8 cellular contexts compared by ENCODE assay signal in the genomic region with DNA sequence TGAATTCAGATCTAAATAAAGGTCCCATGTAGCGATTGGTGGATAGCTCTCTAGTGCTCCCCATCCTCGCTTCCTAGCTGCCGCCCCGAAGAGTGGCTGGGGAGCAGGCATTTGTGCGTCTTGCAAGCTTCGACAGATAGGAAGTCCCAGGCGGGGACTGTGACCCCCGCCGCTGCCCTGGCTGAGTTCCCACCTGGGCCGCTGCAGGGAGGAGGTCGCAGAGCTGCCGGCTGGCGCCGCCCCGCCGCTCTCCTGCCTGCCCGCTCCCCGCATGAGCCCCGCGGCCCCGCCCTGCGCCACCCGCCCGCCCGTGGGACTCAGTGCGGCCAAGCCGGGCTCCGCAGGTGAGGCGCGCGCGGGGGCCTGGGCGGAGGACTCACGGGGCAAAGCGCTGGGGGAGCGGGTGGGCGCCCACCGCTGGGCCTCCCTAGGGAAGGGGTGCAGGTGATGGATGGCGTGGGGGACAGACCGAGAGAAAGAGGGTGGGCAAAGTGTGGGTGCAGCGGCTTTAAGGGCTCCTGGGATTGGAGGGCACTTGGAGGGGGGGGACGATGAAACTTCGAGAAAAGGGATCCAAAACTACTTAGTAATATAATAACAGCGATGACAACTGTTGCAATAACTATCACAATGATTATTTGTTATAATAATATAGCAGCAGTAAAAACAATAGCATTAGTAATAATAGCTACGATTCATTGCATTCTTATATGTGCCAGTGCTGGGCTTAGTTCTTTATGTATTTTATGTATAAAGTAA. TPM values are rescaled to one million over a fixed set of nuclear protein-coding genes. Genes with fewer than 3 reads are reported as not detected.
DNase-seq lines count a peak whose midpoint lies in the region; ATAC-seq, FAIRE-seq and TF ChIP-seq lines count a peak whose summit lies in the region.

A gene (plus strand): TSS at position 80 of the 759 bp plus-strand sequence. CDS start 14,547 bp downstream, outside the sequence.

- H4K20me1 ChIP-seq in OCI-LY3 (ENCODE audit: insufficient read depth, low read length) (no peaks in the 10 kb centered on the region), K562 (replicated peaks; ENCODE audit: control insufficient read depth, insufficient read depth, low read length) (no peaks in the 10 kb centered on the region)

- H3K27ac Mint-ChIP-seq in naive B cell = peak within 1 kb of the TSS in 4 of 6 donors; percentile 14 to 69 (median 46)

- H2AFZ ChIP-seq in OCI-LY3 (ENCODE audit: low read depth, low read length) (peak within 1 kb of the TSS; percentile 68), K562 (ENCODE audit: low read depth, low read length) (no peak within 1 kb of the TSS)

- no peaks in the 10 kb centered on the region for H3K79me2 ChIP-seq in OCI-LY3 (ENCODE audit: low read length)
- no peaks in the 10 kb centered on the region for H3K79me2 ChIP-seq in K562 (ENCODE audit: control insufficient read depth, insufficient read depth, low read length)

- no peak for TF ChIP-seq RAD21 in K562 (CRISPR knock-in tag; conservative IDR thresholded peaks at IDR 0.05 in 1 of 2, IDR thresholded peaks at IDR 0.05 in 1 of 2)

- H3K36me3 ChIP-seq in BJ (ENCODE audit: control insufficient read depth, insufficient read depth, low read length) (no peaks in the 10 kb centered on the region), OCI-LY3 (replicated peaks; ENCODE audit: low read depth, low read length) (peaks cover 4% of the 10 kb centered on the region), K562 (ENCODE audit: control insufficient read depth, insufficient read depth, low read length) (no peaks in the 10 kb centered on the region)

- CTCF ChIA-PET in BJ (lab: Yijun Ruan, JAX) (interaction anchor here (1.3 kb wide), 1 partner anchor 47 kb away, joined by 4 read pairs; no protein-coding TSS in a partner anchor), K562 (lab: Yijun Ruan, JAX; ENCODE audit: low intra/inter-chr PET ratio) (no interaction called here)

- no peaks in the 10 kb centered on the region for H3K9me3 ChIP-seq in OCI-LY3 (ENCODE audit: insufficient read depth, low read length)
- no peaks in the 10 kb centered on the region for H3K9me3 ChIP-seq in K562 (replicated peaks; ENCODE audit: control insufficient read depth, insufficient read depth, low read depth, low read length)

- no TSS peak for BruUV-seq in K562 (replicated peaks; lab: Mats Ljungman, UMichigan)

- no peak for TF ChIP-seq CTCF in BJ (IDR thresholded peaks at IDR 0.05; ENCODE audit: insufficient read depth, low read depth, low read length)
- no peak for TF ChIP-seq CTCF in OCI-LY3 (IDR thresholded peaks at IDR 0.05; ENCODE audit: low read depth, low read length)
- no peak for TF ChIP-seq CTCF in K562 (IDR thresholded peaks at IDR 0.05 in 2 of 3, conservative IDR thresholded peaks at IDR 0.05 in 1 of 3; ENCODE audit: insufficient read depth in 2 of 3, low read depth in 1 of 3, low read length in 3 of 3)

- POLR2A ChIA-PET in BJ (lab: Charles Lee) = interaction anchor here (0.6 kb wide), 1 partner anchor 74 kb away, joined by 6 read pairs; no protein-coding TSS in a partner anchor
- POLR2A ChIA-PET in K562 (lab: Yijun Ruan, JAX) = no interaction called here

- no peaks in the 10 kb centered on the region for H3K9me1 ChIP-seq in K562 (ENCODE audit: control insufficient read depth, insufficient read depth, low read length)

- H3K36me3 Mint-ChIP-seq in naive B cell = no peaks in the 10 kb centered on the region

- H3K4me1 Mint-ChIP-seq in naive B cell = peaks cover 22 to 53% (median 31%) of the 10 kb centered on the region in 3 donors

- 20% methylated on average over 26 of the region's 45 CpGs for WGBS in K562 (ENCODE audit: insufficient coverage, low coverage, missing lambda C conversion rate)

- H3K4me3 Mint-ChIP-seq in naive B cell = peak within 1 kb of the TSS; percentile 78 to 95 (median 87)

- no peak for TF ChIP-seq EP300 in K562 (IDR thresholded peaks at IDR 0.05; ENCODE audit: low read length)

- H3K9me3 Mint-ChIP-seq in naive B cell = peaks cover 0 to 2% (median 0%) of the 10 kb centered on the region in 7 donors

- in situ Hi-C loops in K562 (cut with MboI) = no loop called here

- H3K4me2 ChIP-seq in OCI-LY3 (ENCODE audit: low read length) (peak within 1 kb of the TSS; percentile 95), K562 (ENCODE audit: insufficient read depth, low read length) (no peak within 1 kb of the TSS)

- intact Hi-C loops in K562 (cut with micrococcal nuclease) = no loop called here

- H3K4me1 ChIP-seq in OCI-LY3 (ENCODE audit: low read length) (peaks cover 28% of the 10 kb centered on the region), K562 (replicated peaks in 1 of 2; ENCODE audit: control insufficient read depth in 2 of 2, insufficient read depth in 2 of 2, low read length in 2 of 2) (peaks cover 0 to 8% of the 10 kb centered on the region in 2 experiments; a peak in 3 of 5 replicates)

- no peak within 1 kb of the TSS for H3K27ac ChIP-seq in OCI-LY3 (ENCODE audit: low read length)
- no peak within 1 kb of the TSS for H3K27ac ChIP-seq in K562 (ENCODE audit: extremely low read depth, low read depth, low read length)

- H3K9ac ChIP-seq in OCI-LY3 (ENCODE audit: low read length) = peak within 1 kb of the TSS; percentile 42
- H3K9ac ChIP-seq in K562 (ENCODE audit: insufficient read depth in 1 of 2, low read depth in 2 of 2, low read length in 2 of 2) = no peak within 1 kb of the TSS

- no peak for FAIRE-seq in K562 (lab: Jason Lieb, UNC)

- TF ChIP-seq POLR2A in K562 (conservative IDR thresholded peaks at IDR 0.05) = no peak

- peak; percentile 71 for ATAC-seq in K562
- peak; percentile 91 to 92 for ATAC-seq in naive B cell (ENCODE audit: low read depth in 2 of 2)
- ATAC-seq in GM21515 (IDR thresholded peaks at IDR 0.05; ENCODE audit: unreplicated experiment) = no peak
- ATAC-seq in GM18870 (IDR thresholded peaks at IDR 0.05; ENCODE audit: unreplicated experiment) = no peak
- ATAC-seq in GM21576 (IDR thresholded peaks at IDR 0.05; ENCODE audit: unreplicated experiment) = no peak

- H3K4me3 ChIP-seq in BJ (ENCODE audit: low read depth, low read length) = peak within 1 kb of the TSS; percentile 11; the same call in 1 of the 2 replicates
- peak within 1 kb of the TSS; percentile 76 for H3K4me3 ChIP-seq in OCI-LY3 (ENCODE audit: low read length)
- H3K4me3 ChIP-seq in K562 = no peak within 1 kb of the TSS

- no peak for DNase-seq in BJ (ENCODE audit: low read depth)
- DNase-seq in K562 (ENCODE audit: extremely low read depth in 1 of 4, low spot score in 3 of 4) = peak in 1 of 4 experiments; percentile 24
- peak; percentile 47 for DNase-seq in naive B cell
- no peak for DNase-seq in superior temporal gyrus (ENCODE audit: extremely low spot score)

- H3K27me3 Mint-ChIP-seq in naive B cell = no peaks in the 10 kb centered on the region

- H3K27me3 ChIP-seq in BJ (ENCODE audit: control insufficient read depth, insufficient read depth, low read length) = peaks cover 4% of the 10 kb centered on the region
- H3K27me3 ChIP-seq in OCI-LY3 (ENCODE audit: low read depth, low read length) = no peaks in the 10 kb centered on the region; the same call in 1 of the 2 replicates
- peaks cover 3 to 10% of the 10 kb centered on the region in 2 experiments; a peak in 4 of 5 replicates for H3K27me3 ChIP-seq in K562 (ENCODE audit: control insufficient read depth in 2 of 2, insufficient read depth in 2 of 2, low read length in 2 of 2)

TF ChIP-seq in K562, 482 proteins besides CTCF, POLR2A, EP300 and RAD21 (continues in another document):
- no peak for TF ChIP-seq ZNF23 (CRISPR knock-in tag; IDR thresholded peaks at IDR 0.05)
- TF ChIP-seq U2AF2 (optimal IDR thresholded peaks at IDR 0.05; ENCODE audit: low read depth, low read length) = no peak
- TF ChIP-seq MTF1 (CRISPR knock-in tag; IDR thresholded peaks at IDR 0.05; ENCODE audit: borderline replicate concordance) = no peak
- TF ChIP-seq KLF6 (CRISPR knock-in tag; IDR thresholded peaks at IDR 0.05; ENCODE audit: borderline replicate concordance) = no peak
- no peak for TF ChIP-seq ZNF77 (CRISPR knock-in tag; IDR thresholded peaks at IDR 0.05)
- TF ChIP-seq, protein P1, sequence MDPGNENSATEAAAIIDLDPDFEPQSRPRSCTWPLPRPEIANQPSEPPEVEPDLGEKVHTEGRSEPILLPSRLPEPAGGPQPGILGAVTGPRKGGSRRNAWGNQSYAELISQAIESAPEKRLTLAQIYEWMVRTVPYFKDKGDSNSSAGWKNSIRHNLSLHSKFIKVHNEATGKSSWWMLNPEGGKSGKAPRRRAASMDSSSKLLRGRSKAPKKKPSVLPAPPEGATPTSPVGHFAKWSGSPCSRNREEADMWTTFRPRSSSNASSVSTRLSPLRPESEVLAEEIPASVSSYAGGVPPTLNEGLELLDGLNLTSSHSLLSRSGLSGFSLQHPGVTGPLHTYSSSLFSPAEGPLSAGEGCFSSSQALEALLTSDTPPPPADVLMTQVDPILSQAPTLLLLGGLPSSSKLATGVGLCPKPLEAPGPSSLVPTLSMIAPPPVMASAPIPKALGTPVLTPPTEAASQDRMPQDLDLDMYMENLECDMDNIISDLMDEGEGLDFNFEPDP (CRISPR knock-in tag; IDR thresholded peaks at IDR 0.05) = no peak

RNA-seq across cellular contexts. Expression of the gene that starts here (rescaled TPM):
- 0.04 TPM in 1 of 2 replicates, not detected in the other for polyA plus RNA-seq in BJ (2011; rRNA removed)
- 0.05 TPM in 1 of 2 replicates, not detected in the other for polyA minus RNA-seq in BJ (2011; rRNA and poly(A)+ RNA removed)
- not detected in 2 replicates for total RNA-seq in K562 (2011; cell fraction: chromatin; rRNA removed; ENCODE audit: low replicate concordance)
- total RNA-seq in K562 (2011; cell fraction: nucleolus; rRNA removed) = not detected in 2 replicates
- 0.15 TPM in 1 of 2 replicates, not detected in the other for total RNA-seq in K562 (2011; cell fraction: nucleoplasm; rRNA removed)
- total RNA-seq in K562 (2014; rRNA removed) = not detected in 2 replicates
- not detected in 2 replicates for total RNA-seq in K562 (2014; rRNA removed; fragmentation: Illumina TruSeq; extraction: Trizol)
- not detected in 2 replicates for total RNA-seq in K562 (2015; rRNA removed; fragmentation: Illumina TruSeq; extraction: Trizol)
- total RNA-seq in K562 (2021) = not detected in 2 replicates
- polyA plus RNA-seq in K562 (2011; rRNA removed) = 0.03 and 0.04 TPM in 2 replicates
- not detected in 2 replicates for polyA plus RNA-seq in K562 (2011; cell fraction: cytosol; rRNA removed)
- 0.08 and 0.11 TPM in 2 replicates for polyA plus RNA-seq in K562 (2011; cell fraction: nucleus; rRNA removed)
- not detected in 2 replicates for polyA plus RNA-seq in K562 (2012)
- not detected in 2 replicates for polyA plus RNA-seq in K562 (2014; fragmentation: Illumina TruSeq; extraction: Trizol)
- polyA plus RNA-seq in K562 (2014; fragmentation: Nextera tagmentation; extraction: Ambion mirVana) = not detected
- polyA plus RNA-seq in K562 (2014; rRNA removed) = not detected in 2 replicates
- polyA minus RNA-seq in K562 (2011; rRNA and poly(A)+ RNA removed) = not detected in 2 replicates
- not detected in 2 replicates for polyA minus RNA-seq in K562 (2011; cell fraction: cytosol; rRNA and poly(A)+ RNA removed)
- not detected in 2 replicates for polyA minus RNA-seq in K562 (2011; cell fraction: nucleus; rRNA and poly(A)+ RNA removed)
- not detected for polyA plus RNA-seq in naive B cell (ENCODE audit: low read depth in 6 of 6)

Comparison
In these comparisons a context has a peak if more than half of its experiments do, and no peak if none do; other contexts are left out.
1. Peak in ATAC-seq in K562; RNA of the gene not detected or under 1 TPM.
2. Peak in DNase-seq and ATAC-seq in naive B cell; RNA of the gene not detected or under 1 TPM.